2 cellular contexts compared by ENCODE assay signal in genomic region chr22:31085928-31086327, GRCh38.
TF ChIP-seq lines count a peak whose summit lies in the region.

No MANE protein-coding gene starts in this region.

TF ChIP-seq in SK-N-SH, 30 proteins besides CTCF, POLR2A, EP300 and RAD21 (continued from another document):
- TF ChIP-seq USF1 (IDR thresholded peaks at IDR 0.05; ENCODE audit: borderline replicate concordance, low read depth) (no peak), RCOR1 (IDR thresholded peaks at IDR 0.05; ENCODE audit: low read length) (no peak), SIN3A (IDR thresholded peaks at IDR 0.05; ENCODE audit: borderline replicate concordance, low read depth, low read length) (no peak), RFX5 (IDR thresholded peaks at IDR 0.05; ENCODE audit: low read length) (no peak)
TF ChIP-seq in SK-N-SH: peak in this region for 0.

TF ChIP-seq in SK-N-SH treated with all-trans-retinoic acid at 6 μM for 48 hours, 23 proteins besides CTCF, POLR2A, EP300 and RAD21 (continued from another document):
- TF ChIP-seq CREB5 (CRISPR knock-in tag; IDR thresholded peaks at IDR 0.05; ENCODE audit: low read depth): no peak
- TF ChIP-seq TOX (CRISPR knock-in tag; IDR thresholded peaks at IDR 0.05; ENCODE audit: borderline replicate concordance): no peak
- no peak for TF ChIP-seq CSDC2 (CRISPR knock-in tag; IDR thresholded peaks at IDR 0.05)
- no peak for TF ChIP-seq RARB (CRISPR knock-in tag; IDR thresholded peaks at IDR 0.05)
- TF ChIP-seq SNAI2 (CRISPR knock-in tag; IDR thresholded peaks at IDR 0.05): no peak
- no peak for TF ChIP-seq TCF4 (CRISPR knock-in tag; IDR thresholded peaks at IDR 0.05; ENCODE audit: borderline replicate concordance)
- no peak for TF ChIP-seq ZFP30 (CRISPR knock-in tag; IDR thresholded peaks at IDR 0.05)
- no peak for TF ChIP-seq ZFP3 (CRISPR knock-in tag; IDR thresholded peaks at IDR 0.05)
- no peak for TF ChIP-seq PATZ1 (CRISPR knock-in tag; IDR thresholded peaks at IDR 0.05; ENCODE audit: borderline replicate concordance)
- no peak for TF ChIP-seq BACH2 (CRISPR knock-in tag; IDR thresholded peaks at IDR 0.05; ENCODE audit: borderline replicate concordance)
- TF ChIP-seq ZC3H10 (CRISPR knock-in tag; IDR thresholded peaks at IDR 0.05): no peak
- TF ChIP-seq, protein P1, sequence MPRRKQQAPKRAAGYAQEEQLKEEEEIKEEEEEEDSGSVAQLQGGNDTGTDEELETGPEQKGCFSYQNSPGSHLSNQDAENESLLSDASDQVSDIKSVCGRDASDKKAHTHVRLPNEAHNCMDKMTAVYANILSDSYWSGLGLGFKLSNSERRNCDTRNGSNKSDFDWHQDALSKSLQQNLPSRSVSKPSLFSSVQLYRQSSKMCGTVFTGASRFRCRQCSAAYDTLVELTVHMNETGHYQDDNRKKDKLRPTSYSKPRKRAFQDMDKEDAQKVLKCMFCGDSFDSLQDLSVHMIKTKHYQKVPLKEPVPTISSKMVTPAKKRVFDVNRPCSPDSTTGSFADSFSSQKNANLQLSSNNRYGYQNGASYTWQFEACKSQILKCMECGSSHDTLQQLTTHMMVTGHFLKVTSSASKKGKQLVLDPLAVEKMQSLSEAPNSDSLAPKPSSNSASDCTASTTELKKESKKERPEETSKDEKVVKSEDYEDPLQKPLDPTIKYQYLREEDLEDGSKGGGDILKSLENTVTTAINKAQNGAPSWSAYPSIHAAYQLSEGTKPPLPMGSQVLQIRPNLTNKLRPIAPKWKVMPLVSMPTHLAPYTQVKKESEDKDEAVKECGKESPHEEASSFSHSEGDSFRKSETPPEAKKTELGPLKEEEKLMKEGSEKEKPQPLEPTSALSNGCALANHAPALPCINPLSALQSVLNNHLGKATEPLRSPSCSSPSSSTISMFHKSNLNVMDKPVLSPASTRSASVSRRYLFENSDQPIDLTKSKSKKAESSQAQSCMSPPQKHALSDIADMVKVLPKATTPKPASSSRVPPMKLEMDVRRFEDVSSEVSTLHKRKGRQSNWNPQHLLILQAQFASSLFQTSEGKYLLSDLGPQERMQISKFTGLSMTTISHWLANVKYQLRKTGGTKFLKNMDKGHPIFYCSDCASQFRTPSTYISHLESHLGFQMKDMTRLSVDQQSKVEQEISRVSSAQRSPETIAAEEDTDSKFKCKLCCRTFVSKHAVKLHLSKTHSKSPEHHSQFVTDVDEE (CRISPR knock-in tag; IDR thresholded peaks at IDR 0.05): no peak
- TF ChIP-seq PPARA (CRISPR knock-in tag; IDR thresholded peaks at IDR 0.05; ENCODE audit: borderline replicate concordance): no peak
TF ChIP-seq in SK-N-SH treated with all-trans-retinoic acid at 6 μM for 48 hours: peak in this region for 0.
